In genomic region chr1:24413350-24414163, GRCh38 we compare ENCODE assay signal across 8 cellular contexts. TPM values are rescaled to one million over a fixed set of nuclear protein-coding genes. Genes with fewer than 3 reads are reported as not detected.
DNase-seq lines count a peak whose midpoint lies in the region; ATAC-seq and TF ChIP-seq lines count a peak whose summit lies in the region.

STPG1 (minus strand) TSS chr1:24413782; CDS start chr1:24401388, 12,394 bp downstream.

- peak within 1 kb of the TSS; percentile 86 for H3K27ac Mint-ChIP-seq in mesothelial cell of epicardium

- H3K4me2 ChIP-seq in OCI-LY1 (ENCODE audit: low read length) = peak within 1 kb of the TSS; percentile 91

- DNase-seq in DMS153 (lab: John Stamatoyannopoulos, UW) (peak; percentile 81), HS-5 (ENCODE audit: low read depth) (peak; percentile 87), activated T-cell treated with anti-CD3 and anti-CD28 coated beads for 4 hours (peak; percentile 68), epithelial cell of esophagus (ENCODE audit: low read depth) (peak; percentile 82), mesothelial cell of epicardium (ENCODE audit: low spot score in 2 of 2, unreplicated experiment in 2 of 2) (peak; percentile 50 to 81)
- peak; percentile 44 for DNase-seq in stimulated activated CD8-positive, alpha-beta memory T cell treated with anti-CD3 and anti-CD28 coated beads, Interleukin-15, amount 100 ng/mL, for 24 hours (ENCODE audit: low read depth)

- H3K4me1 ChIP-seq in OCI-LY1 (ENCODE audit: insufficient read depth, low read length, severe bottlenecking) = peaks cover 54% of the 10 kb centered on the region

- H3K9me3 Mint-ChIP-seq in mesothelial cell of epicardium = no peaks in the 10 kb centered on the region

- peaks cover 8% of the 10 kb centered on the region; the same call in 1 of the 2 replicates for H3K36me3 ChIP-seq in OCI-LY1 (ENCODE audit: insufficient read depth, low read length)

- ATAC-seq in GM18519 (IDR thresholded peaks at IDR 0.05; ENCODE audit: low FRiP score, unreplicated experiment) = no peak

- peak within 1 kb of the TSS; percentile 84 for H3K27ac ChIP-seq in OCI-LY1 (ENCODE audit: low read depth, low read length, poor library complexity, severe bottlenecking)

- H3K9ac ChIP-seq in OCI-LY1 (ENCODE audit: low read length) = peak within 1 kb of the TSS; percentile 80

- H4K20me1 ChIP-seq in OCI-LY1 (ENCODE audit: insufficient read depth, low read length) = no peaks in the 10 kb centered on the region

- H3K9me3 ChIP-seq in OCI-LY1 (ENCODE audit: low read length) = no peaks in the 10 kb centered on the region; the same call in 1 of the 2 replicates

- H3K9me2 ChIP-seq in OCI-LY1 (ENCODE audit: low read depth, low read length) = no peaks in the 10 kb centered on the region

- no peak for TF ChIP-seq CTCF in OCI-LY1 (IDR thresholded peaks at IDR 0.05; ENCODE audit: low read length)
- no peak for TF ChIP-seq CTCF in epithelial cell of esophagus (IDR thresholded peaks at IDR 0.05; ENCODE audit: insufficient read depth, low read depth, low read length, missing control alignments)
- TF ChIP-seq CTCF in mesothelial cell of epicardium (IDR thresholded peaks at IDR 0.05; ENCODE audit: unreplicated experiment) = no peak

- H3K4me3 Mint-ChIP-seq in mesothelial cell of epicardium = peak within 1 kb of the TSS; percentile 86

- H3K36me3 Mint-ChIP-seq in mesothelial cell of epicardium = no peaks in the 10 kb centered on the region

- no peaks in the 10 kb centered on the region for H3K27me3 Mint-ChIP-seq in mesothelial cell of epicardium (ENCODE audit: low read depth)

- no peaks in the 10 kb centered on the region for H3K27me3 ChIP-seq in OCI-LY1 (ENCODE audit: insufficient read depth, low read length)

- H3K4me3 ChIP-seq in OCI-LY1 (ENCODE audit: low read depth, low read length, poor library complexity, severe bottlenecking) = peak within 1 kb of the TSS; percentile 89
- peak within 1 kb of the TSS; percentile 76 for H3K4me3 ChIP-seq in epithelial cell of esophagus (ENCODE audit: low read length)

- H2AFZ ChIP-seq in OCI-LY1 (ENCODE audit: low read length) = peak within 1 kb of the TSS; percentile 40; the same call in 1 of the 2 replicates

- peaks cover 20% of the 10 kb centered on the region for H3K79me2 ChIP-seq in OCI-LY1 (ENCODE audit: insufficient read depth, low read length)

- H3F3A ChIP-seq in OCI-LY1 (ENCODE audit: insufficient read depth, low read length) = 0 out of 2 replicates have a peak, but pooled peaks cover 3% of the 10 kb centered on the region

- peaks cover 33% of the 10 kb centered on the region for H3K4me1 Mint-ChIP-seq in mesothelial cell of epicardium

RNA-seq across cellular contexts. Expression of gene STPG1, which starts in this region (rescaled TPM):
- 8.8 to 9.4 TPM (median 8.8 TPM) in 3 replicates for total RNA-seq in mesothelial cell of epicardium
